13 cellular contexts compared by ENCODE assay signal in the genomic region with DNA sequence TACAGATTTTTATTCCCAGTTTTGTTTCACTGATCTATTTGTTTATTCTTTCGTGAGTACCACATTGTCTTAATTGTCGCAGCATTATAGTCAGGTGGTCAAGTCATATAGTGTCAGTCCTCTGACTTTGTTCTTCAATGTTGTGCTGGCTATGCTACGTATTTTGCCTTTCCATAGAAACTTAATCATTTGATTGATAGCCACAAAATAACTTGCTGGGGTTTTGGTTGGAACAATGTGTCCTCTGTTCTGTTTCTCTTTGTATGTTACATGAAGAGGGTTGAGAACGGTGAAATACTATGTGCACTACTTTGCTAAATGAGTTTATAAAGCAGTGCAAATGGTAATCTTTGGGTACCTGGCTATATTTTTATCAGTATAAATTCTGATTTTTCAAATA.
"Had no signal": no experiment of that assay in that cellular context is flagged by ENCODE, and none has a peak within 500 bp of the region (broad histone marks: within the 10 kb centered on the region; RNA-seq: fewer than 3 reads in every experiment).

No MANE protein-coding gene starts in this region.

- H3K27ac ChIP-seq: epithelial cell of prostate, left lung, right lobe of liver had no signal

- ATAC-seq: activated CD4-positive, alpha-beta T cell treated with anti-CD3 and anti-CD28 coated beads for 36 hours; left lung; right lobe of liver; stimulated activated naive CD8-positive, alpha-beta T cell treated with anti-CD3 and anti-CD28 coated beads, Interleukin-15, amount 100 ng/mL, for 72 hours had no signal

- H3K27ac Mint-ChIP-seq: activated CD4-positive, alpha-beta memory T cell treated with anti-CD3 and anti-CD28 coated beads, Interleukin-2, amount 10 ng/mL, durations not matched to agents 7 days and 5 days; activated CD4-positive, alpha-beta T cell treated with anti-CD3 and anti-CD28 coated beads for 36 hours; activated naive CD4-positive, alpha-beta T cell treated with anti-CD3 and anti-CD28 coated beads for 36 hours; activated T-cell treated with anti-CD3 and anti-CD28 coated beads, Interleukin-2, amount 50 U/mL, for 24 hours; stimulated activated naive CD8-positive, alpha-beta T cell treated with anti-CD3 and anti-CD28 coated beads, Interleukin-15, amount 100 ng/mL, for 72 hours; T-helper 2 cell treated with Interferon-gamma antibody and Interleukin-4, amounts not matched to agents 5 μg/mL and 100 μg/mL, for 36 hours had no signal

- H3K27me3 Mint-ChIP-seq: activated CD4-positive, alpha-beta memory T cell treated with anti-CD3 and anti-CD28 coated beads, Interleukin-2, amount 10 ng/mL, durations not matched to agents 7 days and 5 days; activated CD4-positive, alpha-beta T cell treated with anti-CD3 and anti-CD28 coated beads for 36 hours; activated T-cell treated with anti-CD3 and anti-CD28 coated beads, Interleukin-2, amount 50 U/mL, for 24 hours; stimulated activated naive CD8-positive, alpha-beta T cell treated with anti-CD3 and anti-CD28 coated beads, Interleukin-15, amount 100 ng/mL, for 72 hours had no signal

- H3K9me3 ChIP-seq: right lobe of liver had no signal

- H3K27me3 ChIP-seq: left lung, right lobe of liver had no signal

- H3K4me3 ChIP-seq: left lung, right lobe of liver, smooth muscle cell had no signal

- H3K4me3 Mint-ChIP-seq: activated CD4-positive, alpha-beta memory T cell treated with anti-CD3 and anti-CD28 coated beads, Interleukin-2, amount 10 ng/mL, durations not matched to agents 7 days and 5 days; activated CD4-positive, alpha-beta T cell treated with anti-CD3 and anti-CD28 coated beads for 36 hours; activated naive CD4-positive, alpha-beta T cell treated with anti-CD3 and anti-CD28 coated beads for 36 hours; activated T-cell treated with anti-CD3 and anti-CD28 coated beads, Interleukin-2, amount 50 U/mL, for 24 hours; stimulated activated naive CD8-positive, alpha-beta T cell treated with anti-CD3 and anti-CD28 coated beads, Interleukin-15, amount 100 ng/mL, for 72 hours; T-helper 2 cell treated with Interferon-gamma antibody and Interleukin-4, amounts not matched to agents 5 μg/mL and 100 μg/mL, for 36 hours had no signal

- H3K4me1 ChIP-seq: right lobe of liver had no signal

- DNase-seq: activated CD4-positive, alpha-beta memory T cell treated with anti-CD3 and anti-CD28 coated beads, Interleukin-2, amount 10 ng/mL, durations not matched to agents 7 days and 5 days; activated CD4-positive, alpha-beta T cell treated with anti-CD3 and anti-CD28 coated beads for 36 hours; activated naive CD4-positive, alpha-beta T cell treated with anti-CD3 and anti-CD28 coated beads for 36 hours; activated T-cell treated with anti-CD3 and anti-CD28 coated beads, Interleukin-2, amount 50 U/mL, for 24 hours; foreskin fibroblast; left lung; right lobe of liver; SK-N-SH; stimulated activated CD4-positive, alpha-beta T cell treated with anti-CD3 and anti-CD28 coated beads, Interleukin-4, amount 100 ng/mL, for 1 hour; stimulated activated naive CD8-positive, alpha-beta T cell treated with anti-CD3 and anti-CD28 coated beads, Interleukin-15, amount 100 ng/mL, for 72 hours had no signal
